In the genomic region with DNA sequence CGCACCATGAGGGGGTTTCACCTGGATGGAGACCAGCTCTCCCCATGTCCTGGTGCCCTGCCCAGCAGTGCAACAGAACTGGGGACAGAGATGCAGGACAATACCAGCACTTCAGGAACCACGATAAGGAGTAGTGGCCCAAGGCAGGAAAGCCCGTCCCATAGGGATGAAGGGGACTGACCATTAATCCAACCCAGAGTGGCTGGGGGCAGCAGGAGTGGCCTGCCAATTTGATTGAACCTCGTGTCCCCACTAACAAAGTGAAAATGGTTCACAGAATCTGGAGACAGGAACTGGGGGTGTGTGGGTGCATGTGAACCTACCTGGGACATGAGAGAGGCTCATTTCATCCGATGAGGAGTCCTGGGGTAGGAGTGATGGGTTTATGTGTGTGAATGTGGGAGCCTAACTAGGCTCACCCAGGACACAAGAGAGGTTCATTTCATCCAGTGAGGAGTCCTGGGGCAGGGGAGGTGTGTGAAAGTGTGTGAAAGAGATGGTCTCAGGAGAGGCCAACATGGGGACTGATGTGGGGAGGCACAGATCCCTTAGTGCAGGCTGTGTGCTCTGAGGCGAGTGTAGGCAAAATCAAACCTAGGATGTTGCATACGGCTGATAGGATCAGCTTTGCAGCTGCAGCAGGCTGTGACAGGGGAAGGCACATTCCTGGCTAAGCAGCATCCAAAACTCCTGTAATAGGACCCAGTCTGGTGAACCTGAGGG, we compare ENCODE assay signal across 9 cellular contexts.
DNase-seq lines count a peak whose midpoint lies in the region; ATAC-seq lines count a peak whose summit lies in the region.
"Had no signal": no experiment of that assay in that cellular context is flagged by ENCODE, and none has a peak within 500 bp of the region (broad histone marks: within the 10 kb centered on the region; RNA-seq: fewer than 3 reads in every experiment).

No MANE protein-coding gene starts in this region.

- H3K9me2 ChIP-seq in Karpas-422 (replicated peaks; ENCODE audit: insufficient read depth, low read length), result no peaks in the 10 kb centered on the region

- H2AFZ ChIP-seq in Karpas-422 (ENCODE audit: low read length), result no peak overlapping the region; the same call in 1 of the 2 replicates

- peak overlapping the region; percentile 75 for H3K4me2 ChIP-seq in Karpas-422 (ENCODE audit: low read depth, low read length, poor library complexity, severe bottlenecking)

- H3K27ac ChIP-seq in Karpas-422 (ENCODE audit: low read length), result no peak overlapping the region
- H3K27ac ChIP-seq in iPS-18a (ENCODE audit: low read length), result no peak overlapping the region

- H3K27me3 ChIP-seq in Karpas-422 (ENCODE audit: low read length), result no peaks in the 10 kb centered on the region
- H3K27me3 ChIP-seq in iPS-18a (ENCODE audit: control insufficient read depth, insufficient read depth, low read length), result no peaks in the 10 kb centered on the region

- H3K27me3 Mint-ChIP-seq in activated T-helper 17 cell treated with anti-CD3 and anti-CD28 coated beads, Interleukin-2, amount 50 U/mL, for 72 hours, result no peaks in the 10 kb centered on the region
- H3K27me3 Mint-ChIP-seq in stimulated activated memory B cell treated with anti-CD40 and anti-IgM and Interleukin-4, amounts not matched to agents 10 μg/mL and 1 μg/mL and 100 μg/mL, for 72 hours, result no peaks in the 10 kb centered on the region

- ATAC-seq in activated T-helper 17 cell treated with anti-CD3 and anti-CD28 coated beads, Interleukin-2, amount 50 U/mL, for 72 hours (replicated peaks), result peak; percentile 31
- ATAC-seq in stimulated activated memory B cell treated with anti-CD40 and anti-IgM and Interleukin-4, amounts not matched to agents 10 μg/mL and 1 μg/mL and 100 μg/mL, for 72 hours, result no peak
- ATAC-seq in GM18909 (IDR thresholded peaks at IDR 0.05; ENCODE audit: poor library complexity, unreplicated experiment) (no peak), GM18519 (IDR thresholded peaks at IDR 0.05; ENCODE audit: low FRiP score, unreplicated experiment) (no peak)

- H3K4me1 Mint-ChIP-seq in activated T-helper 17 cell treated with anti-CD3 and anti-CD28 coated beads, Interleukin-2, amount 50 U/mL, for 72 hours, result peaks cover 14% of the 10 kb centered on the region
- peaks cover 22% of the 10 kb centered on the region for H3K4me1 Mint-ChIP-seq in stimulated activated memory B cell treated with anti-CD40 and anti-IgM and Interleukin-4, amounts not matched to agents 10 μg/mL and 1 μg/mL and 100 μg/mL, for 72 hours

- H3K4me3 Mint-ChIP-seq in activated T-helper 17 cell treated with anti-CD3 and anti-CD28 coated beads, Interleukin-2, amount 50 U/mL, for 72 hours, result peak overlapping the region; percentile 81
- peak overlapping the region; percentile 85 for H3K4me3 Mint-ChIP-seq in stimulated activated memory B cell treated with anti-CD40 and anti-IgM and Interleukin-4, amounts not matched to agents 10 μg/mL and 1 μg/mL and 100 μg/mL, for 72 hours

- H3K36me3 ChIP-seq in Karpas-422 (ENCODE audit: insufficient read depth, low read length), result no peaks in the 10 kb centered on the region
- no peaks in the 10 kb centered on the region for H3K36me3 ChIP-seq in iPS-18a (ENCODE audit: control insufficient read depth, low read depth, low read length)

- no peaks in the 10 kb centered on the region for H4K20me1 ChIP-seq in Karpas-422 (ENCODE audit: insufficient read depth, low read depth, low read length)

- no peaks in the 10 kb centered on the region for H3K79me2 ChIP-seq in Karpas-422 (ENCODE audit: low read length)

- peak overlapping the region; percentile 83 for H3K27ac Mint-ChIP-seq in activated T-helper 17 cell treated with anti-CD3 and anti-CD28 coated beads, Interleukin-2, amount 50 U/mL, for 72 hours
- H3K27ac Mint-ChIP-seq in stimulated activated memory B cell treated with anti-CD40 and anti-IgM and Interleukin-4, amounts not matched to agents 10 μg/mL and 1 μg/mL and 100 μg/mL, for 72 hours, result peak overlapping the region; percentile 92

- no peaks in the 10 kb centered on the region for H3K9me3 ChIP-seq in Karpas-422 (ENCODE audit: low read length)
- peaks cover 4% of the 10 kb centered on the region for H3K9me3 ChIP-seq in iPS-18a (ENCODE audit: control insufficient read depth, low read depth, low read length)

- no peaks in the 10 kb centered on the region for H3K36me3 Mint-ChIP-seq in activated T-helper 17 cell treated with anti-CD3 and anti-CD28 coated beads, Interleukin-2, amount 50 U/mL, for 72 hours (ENCODE audit: low read depth)
- peaks cover 4% of the 10 kb centered on the region for H3K36me3 Mint-ChIP-seq in stimulated activated memory B cell treated with anti-CD40 and anti-IgM and Interleukin-4, amounts not matched to agents 10 μg/mL and 1 μg/mL and 100 μg/mL, for 72 hours

- H3K4me3 ChIP-seq in Karpas-422 (ENCODE audit: low read length) (peak overlapping the region; percentile 69), iPS-18a (ENCODE audit: low read length) (peak overlapping the region; percentile 42)

- H3K9me3 Mint-ChIP-seq in activated T-helper 17 cell treated with anti-CD3 and anti-CD28 coated beads, Interleukin-2, amount 50 U/mL, for 72 hours, result no peaks in the 10 kb centered on the region
- peaks cover 3% of the 10 kb centered on the region for H3K9me3 Mint-ChIP-seq in stimulated activated memory B cell treated with anti-CD40 and anti-IgM and Interleukin-4, amounts not matched to agents 10 μg/mL and 1 μg/mL and 100 μg/mL, for 72 hours

- DNase-seq in Karpas-422 (peak; percentile 42), NCI-H526 (lab: John Stamatoyannopoulos, UW) (no peak), NCI-H446 (lab: John Stamatoyannopoulos, UW) (no peak)
- DNase-seq: anterior cingulate cortex had no signal

- H3K4me1 ChIP-seq in Karpas-422 (ENCODE audit: low read length) (peaks cover 19% of the 10 kb centered on the region), iPS-18a (ENCODE audit: control insufficient read depth, low read depth, low read length) (peaks cover 30% of the 10 kb centered on the region)

- H3K9ac ChIP-seq in Karpas-422 (ENCODE audit: low read length) (peak overlapping the region; percentile 61), iPS-18a (ENCODE audit: low read length) (no peak overlapping the region)
